Comparison of ENCODE assay signal across 14 cellular contexts in genomic region chr11:65773784-65774411, GRCh38. TPM values are rescaled to one million over a fixed set of nuclear protein-coding genes. Genes with fewer than 3 reads are reported as not detected.
DNase-seq lines count a peak whose midpoint lies in the region; FAIRE-seq and TF ChIP-seq lines count a peak whose summit lies in the region.
"Had no signal": no experiment of that assay in that cellular context is flagged by ENCODE, and none has a peak within 500 bp of the region (broad histone marks: within the 10 kb centered on the region; RNA-seq: fewer than 3 reads in every experiment).

No MANE protein-coding gene starts in this region.

- H3K27me3 Mint-ChIP-seq in HFFc6 (ENCODE audit: insufficient read depth) (peaks cover 4% of the 10 kb centered on the region), osteocyte (ENCODE audit: unreplicated experiment) (no peaks in the 10 kb centered on the region)
- H3K27me3 Mint-ChIP-seq: activated CD8-positive, alpha-beta memory T cell treated with anti-CD3 and anti-CD28 coated beads, Interleukin-2, amount 10 ng/mL, durations not matched to agents 7 days and 5 days; naive thymus-derived CD4-positive, alpha-beta T cell had no signal

- H3K27ac Mint-ChIP-seq in HFFc6 (no peak overlapping the region), osteocyte (ENCODE audit: unreplicated experiment) (no peak overlapping the region)
- H3K27ac Mint-ChIP-seq: activated CD8-positive, alpha-beta memory T cell treated with anti-CD3 and anti-CD28 coated beads, Interleukin-2, amount 10 ng/mL, durations not matched to agents 7 days and 5 days; naive thymus-derived CD4-positive, alpha-beta T cell had no signal

- FAIRE-seq in GM12892 (lab: Jason Lieb, UNC) = no peak
- FAIRE-seq: A204.1 had no signal

- no peak overlapping the region for H3K4me3 Mint-ChIP-seq in HFFc6
- no peak overlapping the region for H3K4me3 Mint-ChIP-seq in osteocyte (ENCODE audit: unreplicated experiment)
- H3K4me3 Mint-ChIP-seq: activated CD8-positive, alpha-beta memory T cell treated with anti-CD3 and anti-CD28 coated beads, Interleukin-2, amount 10 ng/mL, durations not matched to agents 7 days and 5 days; naive thymus-derived CD4-positive, alpha-beta T cell had no signal

- TF ChIP-seq CTCF in HFFc6 (IDR thresholded peaks at IDR 0.05) = peak; percentile 45; the same call in 1 of the 2 replicates
- peak; percentile 43 for TF ChIP-seq CTCF in choroid plexus epithelial cell (conservative IDR thresholded peaks at IDR 0.05; ENCODE audit: low read depth, low read length)
- TF ChIP-seq CTCF in osteocyte (IDR thresholded peaks at IDR 0.05) = no peak

- H3K4me1 Mint-ChIP-seq in HFFc6 (ENCODE audit: low read depth) (peaks cover 17% of the 10 kb centered on the region), osteocyte (ENCODE audit: unreplicated experiment) (peaks cover 7% of the 10 kb centered on the region)

- no peak for TF ChIP-seq POLR2A in GM12892 (IDR thresholded peaks at IDR 0.05; ENCODE audit: low read depth, low read length)

- H3K4me3 ChIP-seq in choroid plexus epithelial cell (ENCODE audit: low read depth, low read length) = no peak overlapping the region
- H3K4me3 ChIP-seq: skin epidermis had no signal

- DNase-seq in SIG-M5 treated with dmso at 0.1 percent for 504 hours (lab: John Stamatoyannopoulos, UW; ENCODE audit: unreplicated experiment) = peak; percentile 12
- DNase-seq in SIG-M5 (lab: John Stamatoyannopoulos, UW) = no peak
- no peak for DNase-seq in HFFc6
- peak; percentile 12 for DNase-seq in choroid plexus epithelial cell (ENCODE audit: low read depth)
- DNase-seq in osteocyte (ENCODE audit: extremely low spot score, unreplicated experiment) = peak; percentile 23
- DNase-seq in GM12892 (ENCODE audit: insufficient read length) = no peak
- no peak for DNase-seq in activated T-cell treated with anti-CD3 and anti-CD28 coated beads for 4 hours
- no peak for DNase-seq in NOMO-1 (lab: John Stamatoyannopoulos, UW; ENCODE audit: unreplicated experiment in 2 of 2)
- DNase-seq: activated CD8-positive, alpha-beta memory T cell treated with anti-CD3 and anti-CD28 coated beads, Interleukin-2, amount 10 ng/mL, durations not matched to agents 7 days and 5 days; naive thymus-derived CD4-positive, alpha-beta T cell; NCI-H526 had no signal

- H3K36me3 Mint-ChIP-seq in HFFc6 (ENCODE audit: low read depth) (peaks cover 6% of the 10 kb centered on the region; the same call in 1 of the 2 replicates), osteocyte (ENCODE audit: unreplicated experiment) (peaks cover 12% of the 10 kb centered on the region)

- H3K9me3 Mint-ChIP-seq in HFFc6 = no peaks in the 10 kb centered on the region
- no peaks in the 10 kb centered on the region for H3K9me3 Mint-ChIP-seq in osteocyte (ENCODE audit: unreplicated experiment)
- H3K9me3 Mint-ChIP-seq: naive thymus-derived CD4-positive, alpha-beta T cell had no signal

RNA-seq across cellular contexts. Expression of gene AP5B1, which starts 6.9 kb away (rescaled TPM):
- 10 to 100 TPM in 2 of 6 experiments, 1 to 10 TPM in 4; 8.7 to 11.1 (median 9.5) TPM for total RNA-seq in HFFc6 (2021; fragmentation: NEBNext Ultra II Directional; extraction: Animal tissue kit (Norgen Biotek cat#: 25700))
- 19.0 and 21.0 TPM in 2 replicates for total RNA-seq in osteocyte
- 3.5 TPM for polyA plus RNA-seq in GM12892 (2012; ENCODE audit: missing spikeins)

RNA-seq across cellular contexts. Expression of gene OVOL1, which starts 13.0 kb away (rescaled TPM):
- total RNA-seq in HFFc6 (2021; fragmentation: NEBNext Ultra II Directional; extraction: Animal tissue kit (Norgen Biotek cat#: 25700)) = not detected
- not detected in 2 replicates for total RNA-seq in osteocyte
- 0.53 TPM for polyA plus RNA-seq in GM12892 (2012; ENCODE audit: missing spikeins)
- total RNA-seq: activated CD8-positive, alpha-beta memory T cell treated with anti-CD3 and anti-CD28 coated beads, Interleukin-2, amount 10 ng/mL, durations not matched to agents 7 days and 5 days; naive thymus-derived CD4-positive, alpha-beta T cell; Right ventricle myocardium inferior had no signal
- polyA plus RNA-seq: naive thymus-derived CD4-positive, alpha-beta T cell had no signal

RNA-seq across cellular contexts. Expression of gene RNASEH2C, which starts 53.3 kb away (rescaled TPM):
- total RNA-seq in HFFc6 (2021; fragmentation: NEBNext Ultra II Directional; extraction: Animal tissue kit (Norgen Biotek cat#: 25700)) = 10 to 100 TPM; 54.0 to 85.6 (median 61.4) TPM
- 54.2 and 55.6 TPM in 2 replicates for total RNA-seq in osteocyte
- polyA plus RNA-seq in GM12892 (2012; ENCODE audit: missing spikeins) = 49.7 TPM

RNA-seq across cellular contexts. Expression of gene SNX32, which starts 59.9 kb away (rescaled TPM):
- total RNA-seq in HFFc6 (2021; fragmentation: NEBNext Ultra II Directional; extraction: Animal tissue kit (Norgen Biotek cat#: 25700)) = not detected
- 4.0 and 4.1 TPM in 2 replicates for total RNA-seq in osteocyte
- 1.7 TPM for polyA plus RNA-seq in GM12892 (2012; ENCODE audit: missing spikeins)
- total RNA-seq: Right ventricle myocardium inferior had no signal

Comparison
In these comparisons a context has a peak if more than half of its experiments do, and no peak if none do; other contexts are left out.
1. DNase-seq: peak in SIG-M5 treated with dmso at 0.1 percent for 504 hours (single experiment), choroid plexus epithelial cell (single experiment) and osteocyte (single experiment); none in SIG-M5 (single experiment), HFFc6 (single experiment), GM12892 (single experiment), activated T-cell treated with anti-CD3 and anti-CD28 coated beads for 4 hours (single experiment) and NOMO-1 (0 of 2).